1 cellular context compared by ENCODE assay signal in genomic region chr14:23555533-23555881, GRCh38.
TF ChIP-seq lines count a peak whose summit lies in the region.

No MANE protein-coding gene starts in this region.

TF ChIP-seq in IMR-90, 13 proteins besides CTCF, POLR2A, EP300 and RAD21 (continued from another document):
- TF ChIP-seq MXI1 (IDR thresholded peaks at IDR 0.05; ENCODE audit: borderline replicate concordance, low read depth, low read length) (no peak), BHLHE40 (IDR thresholded peaks at IDR 0.05; ENCODE audit: low read depth, low read length) (no peak), SMC3 (IDR thresholded peaks at IDR 0.05; ENCODE audit: low read depth, low read length) (no peak), FOS (IDR thresholded peaks at IDR 0.05; ENCODE audit: low read depth, low read length) (no peak), RCOR1 (IDR thresholded peaks at IDR 0.05; ENCODE audit: insufficient replicate concordance, low read length) (no peak)
